9 cellular contexts compared by ENCODE assay signal in the genomic region with DNA sequence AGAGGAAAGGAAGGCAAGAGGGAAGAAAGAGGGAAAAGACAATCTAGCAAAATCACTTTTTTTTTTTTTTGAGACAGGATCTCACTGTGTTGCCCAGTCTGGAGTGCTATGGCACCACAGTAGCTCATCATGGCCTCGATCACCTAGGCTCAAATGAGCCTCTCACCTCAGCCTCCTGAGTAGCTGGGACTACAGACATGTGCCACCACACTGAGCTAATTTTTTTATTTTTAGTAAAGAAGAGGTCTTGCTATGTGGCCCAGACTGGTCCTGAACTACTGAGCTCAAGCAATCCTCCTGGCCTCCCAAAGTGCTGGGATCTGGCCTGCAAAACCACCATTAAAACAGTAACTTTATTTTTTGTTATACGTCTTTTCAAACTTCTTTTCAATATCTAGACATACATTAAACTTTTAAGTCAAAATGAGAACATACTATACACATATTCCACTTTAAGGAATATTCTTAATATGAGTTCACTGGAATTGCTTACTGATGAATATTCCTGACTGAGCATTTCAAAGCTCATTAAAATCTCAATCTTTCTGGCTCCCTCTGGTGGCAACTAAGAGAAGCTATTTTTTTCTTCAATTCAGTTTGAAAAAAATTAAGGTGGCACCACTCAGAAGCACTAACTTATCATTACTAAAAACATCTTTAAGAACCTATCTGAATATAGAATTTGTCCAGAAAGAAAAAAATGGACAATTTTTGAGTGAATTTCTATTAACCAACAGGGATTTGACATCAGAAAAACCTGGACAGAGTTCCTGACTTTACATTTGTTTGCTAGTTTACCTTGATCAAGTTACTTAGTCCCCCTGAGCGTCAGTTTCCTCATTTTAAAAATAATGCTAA. TPM values are rescaled to one million over a fixed set of nuclear protein-coding genes. Genes with fewer than 3 reads are reported as not detected.
DNase-seq lines count a peak whose midpoint lies in the region; ATAC-seq and TF ChIP-seq lines count a peak whose summit lies in the region.
"Had no signal": no experiment of that assay in that cellular context is flagged by ENCODE, and none has a peak within 500 bp of the region (broad histone marks: within the 10 kb centered on the region; RNA-seq: fewer than 3 reads in every experiment).

No MANE protein-coding gene starts in this region.

- no peak overlapping the region for H3K4me3 ChIP-seq in AG04449 (ENCODE audit: low read depth, low read length)

- H3K36me3 Mint-ChIP-seq in nephron (ENCODE audit: low read depth) = peaks cover 5% of the 10 kb centered on the region

- peak overlapping the region; percentile 57 to 77 (median 58) for H3K27ac Mint-ChIP-seq in nephron

- peaks cover 26% of the 10 kb centered on the region for H3K4me1 Mint-ChIP-seq in nephron
- H3K4me1 Mint-ChIP-seq: central memory CD8-positive, alpha-beta T cell had no signal

- no peak for ATAC-seq in HG02763 (IDR thresholded peaks at IDR 0.05; ENCODE audit: unreplicated experiment)
- ATAC-seq in GM18511 (IDR thresholded peaks at IDR 0.05; ENCODE audit: unreplicated experiment) = no peak

- POLR2A ChIA-PET in AG04449 (lab: Yijun Ruan, JAX) = interaction anchor here (1.2 kb wide), 1 partner anchor 78 kb away, joined by 3 read pairs; no protein-coding TSS in a partner anchor

- H3K27me3 Mint-ChIP-seq in nephron (ENCODE audit: low read depth) = no peaks in the 10 kb centered on the region

- H3K4me3 Mint-ChIP-seq in nephron = no peak overlapping the region
- H3K4me3 Mint-ChIP-seq: central memory CD8-positive, alpha-beta T cell had no signal

- no peak for DNase-seq in AG04449 (ENCODE audit: low read depth, low spot score)
- peak; percentile 52 for DNase-seq in GM13976 (ENCODE audit: low spot score)
- peak; percentile 36 for DNase-seq in NCI-H82 treated with DMSO at 0.1 percent for 48 hours (lab: John Stamatoyannopoulos, UW; ENCODE audit: unreplicated experiment)
- DNase-seq in dermis blood vessel endothelial cell = peak; percentile 85
- no peak for DNase-seq in activated gamma-delta T cell treated with Interleukin-2 at 50 U/mL for 16 hours

- CTCF ChIA-PET in AG04449 (lab: Yijun Ruan, JAX) = interaction anchor here (0.6 to 6.3 kb wide), 51 partner anchors 9 to 1247 kb away, joined by 3 to 118 read pairs (median 4); a partner anchor contains a TSS

- H3K9me3 Mint-ChIP-seq in nephron = no peaks in the 10 kb centered on the region
- H3K9me3 Mint-ChIP-seq: central memory CD8-positive, alpha-beta T cell had no signal

- in situ Hi-C loops in GM13976 (cut with MboI; ENCODE audit: low sequenced_read_pairs, unreplicated experiment) = no loop called here

- TF ChIP-seq CTCF in AG04449 (IDR thresholded peaks at IDR 0.05; ENCODE audit: insufficient read depth, low read length, missing control alignments) (peak; percentile 42), GM13976 (IDR thresholded peaks at IDR 0.05; ENCODE audit: borderline replicate concordance, control extremely low read depth, extremely low read depth, insufficient read depth, missing control alignments) (peak; percentile 45), nephron (IDR thresholded peaks at IDR 0.05; ENCODE audit: unreplicated experiment in 3 of 3) (peak; percentile 71 to 84 (median 77))

RNA-seq across cellular contexts. Expression of a gene that starts 40.9 kb away (rescaled TPM):
- total RNA-seq in dermis blood vessel endothelial cell = 170 and 185 TPM in 2 replicates

Comparison
In these comparisons a context has a peak if more than half of its experiments do, and no peak if none do; other contexts are left out.
1. DNase-seq: peak in GM13976 (single experiment), NCI-H82 treated with DMSO at 0.1 percent for 48 hours (single experiment) and dermis blood vessel endothelial cell (single experiment); none in AG04449 (single experiment) and activated gamma-delta T cell treated with Interleukin-2 at 50 U/mL for 16 hours (single experiment).
2. Peak in every context shown above with its lines, with median percentiles within 50 percentile points of each other: CTCF ChIP-seq.